In the genomic region with DNA sequence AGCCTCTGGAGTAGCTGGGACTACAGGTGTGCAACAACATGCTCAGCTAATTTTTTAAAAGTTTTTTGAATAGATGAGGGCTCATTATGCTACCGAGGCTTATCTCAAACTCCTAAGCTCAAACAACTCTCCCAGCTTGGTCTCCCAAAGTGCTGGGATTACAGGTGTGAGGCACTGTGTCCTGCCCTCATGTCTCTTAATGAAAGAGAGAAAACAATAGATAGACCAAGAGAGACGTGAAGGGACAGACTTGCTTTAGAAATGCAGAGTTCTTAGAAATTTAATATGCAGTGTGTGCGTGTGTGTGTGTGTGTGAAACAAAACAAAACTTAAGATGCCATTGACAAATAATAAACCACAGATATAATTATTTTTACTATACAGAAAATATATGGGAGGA, we compare ENCODE assay signal across 20 cellular contexts.
"Had no signal": no experiment of that assay in that cellular context is flagged by ENCODE, and none has a peak within 500 bp of the region (broad histone marks: within the 10 kb centered on the region; RNA-seq: fewer than 3 reads in every experiment).

No MANE protein-coding gene starts in this region.

- FAIRE-seq: RCC 7860 had no signal

- H3K4me3 ChIP-seq: SJSA1, SK-N-MC had no signal

- DNase-seq: KBM-7, NCI-H1048, NCI-H1105, NCI-H1417, NCI-H1436 treated with DMSO at 0.1 percent for 48 hours, NCI-H1694 treated with DMSO at 0.1 percent for 48 hours, NCI-H1930, NCI-H2081, NCI-H2107, NCI-H345, NCI-H446 treated with DMSO at 0.1 percent for 48 hours, NCI-H510A treated with DMSO at 0.1 percent for 48 hours, NCI-H526, NCI-H748 treated with DMSO at 0.1 percent for 48 hours, Right ventricle myocardium superior, RPMI8226, SIG-M5 had no signal

- H3K4me1 ChIP-seq: SJSA1 had no signal

- H3K27me3 ChIP-seq: SJSA1 had no signal

- H3K27ac ChIP-seq: SJSA1 had no signal
